Comparison of ENCODE assay signal across 27 cellular contexts in genomic region chr7:89987665-89988064, GRCh38.
"Had no signal": no experiment of that assay in that cellular context is flagged by ENCODE, and none has a peak within 500 bp of the region (broad histone marks: within the 10 kb centered on the region; RNA-seq: fewer than 3 reads in every experiment).

No MANE protein-coding gene starts in this region.

- DNase-seq: occipital lobe; ovary; posterior cingulate gyrus; psoas muscle; right cardiac atrium; right lobe of liver; sigmoid colon; small intestine; stimulated activated CD4-positive, alpha-beta T cell treated with anti-CD3 and anti-CD28 coated beads, Interleukin-15, amount 100 ng/mL, for 24 hours; stimulated activated CD4-positive, alpha-beta T cell treated with anti-CD3 and anti-CD28 coated beads, Interleukin-2, amount 100 ng/mL, for 24 hours; stimulated activated CD4-positive, alpha-beta T cell treated with anti-CD3 and anti-CD28 coated beads, Interleukin-2, amount 100 ng/mL, for 48 hours; stimulated activated CD4-positive, alpha-beta T cell treated with anti-CD3 and anti-CD28 coated beads, Interleukin-4, amount 100 ng/mL, for 24 hours; stimulated activated naive B cell treated with anti-CD40 and anti-IgM and Interleukin-4, amounts not matched to agents 10 μg/mL and 1 μg/mL and 100 μg/mL, for 72 hours; stimulated activated naive CD4-positive, alpha-beta T cell treated with Interleukin-2 at 50 U/mL for 16 hours; stomach; thyroid gland; trophoblast cell; upper lobe of left lung had no signal

- H3K27me3 ChIP-seq: neural progenitor cell, ovary, right lobe of liver, sigmoid colon, stomach, thyroid gland, tibial nerve, upper lobe of left lung, vagina had no signal

- H3K9me3 Mint-ChIP-seq: neural progenitor cell had no signal

- H3K4me1 Mint-ChIP-seq: nephron; neural progenitor cell; stimulated activated effector memory CD8-positive, alpha-beta T cell treated with anti-CD3 and anti-CD28 coated beads, Interleukin-12 subunit alpha, Interleukin-12 subunit beta, amount 100 ng/mL, for 72 hours; stimulated activated naive B cell treated with anti-CD40 and anti-IgM and Interleukin-4, amounts not matched to agents 10 μg/mL and 1 μg/mL and 100 μg/mL, for 72 hours had no signal

- H3K9me3 ChIP-seq: ovary, psoas muscle, right lobe of liver, sigmoid colon, thoracic aorta, thyroid gland, tibial nerve, upper lobe of left lung, vagina had no signal

- H3K27ac Mint-ChIP-seq: nephron; neural progenitor cell; progenitor cell of endocrine pancreas; stimulated activated effector memory CD8-positive, alpha-beta T cell treated with anti-CD3 and anti-CD28 coated beads, Interleukin-12 subunit alpha, Interleukin-12 subunit beta, amount 100 ng/mL, for 72 hours; stimulated activated naive B cell treated with anti-CD40 and anti-IgM and Interleukin-4, amounts not matched to agents 10 μg/mL and 1 μg/mL and 100 μg/mL, for 72 hours; stimulated activated naive CD8-positive, alpha-beta T cell treated with anti-CD3 and anti-CD28 coated beads, Interleukin-15, Interleukin-2, amounts not matched to agents 100 ng/mL and 50 ng/mL, for 24 hours had no signal

- H3K36me3 Mint-ChIP-seq: neural progenitor cell; stimulated activated effector memory CD8-positive, alpha-beta T cell treated with anti-CD3 and anti-CD28 coated beads, Interleukin-12 subunit alpha, Interleukin-12 subunit beta, amount 100 ng/mL, for 72 hours; stimulated activated naive B cell treated with anti-CD40 and anti-IgM and Interleukin-4, amounts not matched to agents 10 μg/mL and 1 μg/mL and 100 μg/mL, for 72 hours had no signal

- H3K36me3 ChIP-seq: neural progenitor cell, ovary, right lobe of liver, sigmoid colon, stomach, thoracic aorta, thyroid gland, tibial nerve, upper lobe of left lung, vagina had no signal

- H3K27ac ChIP-seq: neural progenitor cell, ovary, parathyroid adenoma, psoas muscle, right lobe of liver, sigmoid colon, stomach, thoracic aorta, thyroid gland, tibial nerve, upper lobe of left lung, vagina had no signal

- H3K27me3 Mint-ChIP-seq: progenitor cell of endocrine pancreas; stimulated activated naive B cell treated with anti-CD40 and anti-IgM and Interleukin-4, amounts not matched to agents 10 μg/mL and 1 μg/mL and 100 μg/mL, for 72 hours; stimulated activated naive CD8-positive, alpha-beta T cell treated with anti-CD3 and anti-CD28 coated beads, Interleukin-15, Interleukin-2, amounts not matched to agents 100 ng/mL and 50 ng/mL, for 24 hours had no signal

- H2AFZ ChIP-seq: neural progenitor cell, parathyroid adenoma had no signal

- H3K4me2 ChIP-seq: neural progenitor cell had no signal

- H3K4me1 ChIP-seq: neural progenitor cell, parathyroid adenoma, psoas muscle, right lobe of liver, sigmoid colon, stomach, thyroid gland, tibial nerve, upper lobe of left lung, vagina had no signal

- H3K4me3 Mint-ChIP-seq: nephron; neural progenitor cell; stimulated activated effector memory CD8-positive, alpha-beta T cell treated with anti-CD3 and anti-CD28 coated beads, Interleukin-12 subunit alpha, Interleukin-12 subunit beta, amount 100 ng/mL, for 72 hours; stimulated activated naive B cell treated with anti-CD40 and anti-IgM and Interleukin-4, amounts not matched to agents 10 μg/mL and 1 μg/mL and 100 μg/mL, for 72 hours; stimulated activated naive CD8-positive, alpha-beta T cell treated with anti-CD3 and anti-CD28 coated beads, Interleukin-15, Interleukin-2, amounts not matched to agents 100 ng/mL and 50 ng/mL, for 24 hours had no signal

- ATAC-seq: psoas muscle; right cardiac atrium; right lobe of liver; stimulated activated effector memory CD8-positive, alpha-beta T cell treated with anti-CD3 and anti-CD28 coated beads, Interleukin-12 subunit alpha, Interleukin-12 subunit beta, amount 100 ng/mL, for 72 hours; stimulated activated naive B cell treated with anti-CD40 and anti-IgM and Interleukin-4, amounts not matched to agents 10 μg/mL and 1 μg/mL and 100 μg/mL, for 72 hours had no signal

- H3K79me2 ChIP-seq: parathyroid adenoma had no signal

- H3K4me3 ChIP-seq: neural progenitor cell, ovary, psoas muscle, right lobe of liver, sigmoid colon, stomach, thoracic aorta, thyroid gland, tibial nerve, upper lobe of left lung, vagina had no signal
